In genomic region chr2:20365249-20365817, GRCh38 we compare ENCODE assay signal across 9 cellular contexts. TPM values are rescaled to one million over a fixed set of nuclear protein-coding genes. Genes with fewer than 3 reads are reported as not detected.
DNase-seq lines count a peak whose midpoint lies in the region; ATAC-seq lines count a peak whose summit lies in the region.
"Had no signal": no experiment of that assay in that cellular context is flagged by ENCODE, and none has a peak within 500 bp of the region (broad histone marks: within the 10 kb centered on the region; RNA-seq: fewer than 3 reads in every experiment).

No MANE protein-coding gene starts in this region.

- H3K27ac Mint-ChIP-seq in activated T-helper 1 cell treated with anti-CD3 and anti-CD28 coated beads, Interleukin-12 subunit alpha, Interleukin-12 subunit beta, Interleukin-2, Interleukin-4 antibody, amounts not matched to agents 30 ng/mL and 10 ng/mL and 1 ng/mL, durations not matched to agents 14 hours and 24 hours and 36 hours, result peak overlapping the region; percentile 77
- H3K27ac Mint-ChIP-seq: nephron had no signal

- H3K36me3 Mint-ChIP-seq in activated T-helper 1 cell treated with anti-CD3 and anti-CD28 coated beads, Interleukin-12 subunit alpha, Interleukin-12 subunit beta, Interleukin-2, Interleukin-4 antibody, amounts not matched to agents 30 ng/mL and 10 ng/mL and 1 ng/mL, durations not matched to agents 14 hours and 24 hours and 36 hours (ENCODE audit: low read depth), result peaks cover 17% of the 10 kb centered on the region

- intact Hi-C loops in activated T-helper 1 cell treated with anti-CD3 and anti-CD28 coated beads, Interleukin-12 subunit alpha, Interleukin-12 subunit beta, Interleukin-2, Interleukin-4 antibody, amounts not matched to agents 30 ng/mL and 10 ng/mL and 1 ng/mL, durations not matched to agents 14 hours and 24 hours and 36 hours (cut with micrococcal nuclease), result loop anchor here (1.0 to 10.0 kb wide), 9 partner anchors 14 to 1018 kb away; partner anchors contain the start of genes HS1BP3, RHOB and TTC32
- intact Hi-C loops in left ventricle myocardium superior (cut with micrococcal nuclease), result no loop called here

- H3K9me3 Mint-ChIP-seq in activated T-helper 1 cell treated with anti-CD3 and anti-CD28 coated beads, Interleukin-12 subunit alpha, Interleukin-12 subunit beta, Interleukin-2, Interleukin-4 antibody, amounts not matched to agents 30 ng/mL and 10 ng/mL and 1 ng/mL, durations not matched to agents 14 hours and 24 hours and 36 hours, result peaks cover 31% of the 10 kb centered on the region

- ATAC-seq in GM19328 (IDR thresholded peaks at IDR 0.05; ENCODE audit: unreplicated experiment), result peak; percentile 78
- ATAC-seq in HG03159 (IDR thresholded peaks at IDR 0.05; ENCODE audit: unreplicated experiment), result peak; percentile 87
- ATAC-seq in stimulated activated naive CD8-positive, alpha-beta T cell treated with anti-CD3 and anti-CD28 coated beads, Interleukin-15, Interleukin-2, amounts not matched to agents 100 U/mL and 50 U/mL, for 24 hours, result peak; percentile 87
- no peak for ATAC-seq in left ventricle myocardium superior

- peaks cover 37% of the 10 kb centered on the region for H3K4me1 Mint-ChIP-seq in activated T-helper 1 cell treated with anti-CD3 and anti-CD28 coated beads, Interleukin-12 subunit alpha, Interleukin-12 subunit beta, Interleukin-2, Interleukin-4 antibody, amounts not matched to agents 30 ng/mL and 10 ng/mL and 1 ng/mL, durations not matched to agents 14 hours and 24 hours and 36 hours (ENCODE audit: low read depth)
- H3K4me1 Mint-ChIP-seq: nephron had no signal

- no peaks in the 10 kb centered on the region for H3K27me3 Mint-ChIP-seq in activated T-helper 1 cell treated with anti-CD3 and anti-CD28 coated beads, Interleukin-12 subunit alpha, Interleukin-12 subunit beta, Interleukin-2, Interleukin-4 antibody, amounts not matched to agents 30 ng/mL and 10 ng/mL and 1 ng/mL, durations not matched to agents 14 hours and 24 hours and 36 hours (ENCODE audit: insufficient read depth)

- peak overlapping the region; percentile 2 for H3K4me3 Mint-ChIP-seq in activated T-helper 1 cell treated with anti-CD3 and anti-CD28 coated beads, Interleukin-12 subunit alpha, Interleukin-12 subunit beta, Interleukin-2, Interleukin-4 antibody, amounts not matched to agents 30 ng/mL and 10 ng/mL and 1 ng/mL, durations not matched to agents 14 hours and 24 hours and 36 hours
- H3K4me3 Mint-ChIP-seq: nephron had no signal

- DNase-seq in AG08395 (ENCODE audit: low spot score) (peak; percentile 83), SK-N-DZ (ENCODE audit: low spot score) (no peak), NCI-H446 (lab: John Stamatoyannopoulos, UW) (no peak), left ventricle myocardium superior (no peak)
- peak; percentile 67 for DNase-seq in activated T-helper 1 cell treated with anti-CD3 and anti-CD28 coated beads, Interleukin-12 subunit alpha, Interleukin-12 subunit beta, Interleukin-2, Interleukin-4 antibody, amounts not matched to agents 30 ng/mL and 10 ng/mL and 1 ng/mL, durations not matched to agents 14 hours and 24 hours and 36 hours (ENCODE audit: low spot score)
- peak; percentile 29 for DNase-seq in stimulated activated naive CD8-positive, alpha-beta T cell treated with anti-CD3 and anti-CD28 coated beads, Interleukin-15, Interleukin-2, amounts not matched to agents 100 U/mL and 50 U/mL, for 24 hours

RNA-seq across cellular contexts. Expression of gene PUM2, which starts 14.7 kb away (rescaled TPM):
- total RNA-seq in activated T-helper 1 cell treated with anti-CD3 and anti-CD28 coated beads, Interleukin-12 subunit alpha, Interleukin-12 subunit beta, Interleukin-2, Interleukin-4 antibody, amounts not matched to agents 30 ng/mL and 10 ng/mL and 1 ng/mL, durations not matched to agents 14 hours and 24 hours and 36 hours, result 125 and 131 TPM in 2 replicates
- polyA plus RNA-seq in SK-N-DZ (2014; cell fraction: cytosol; rRNA removed), result 20.8 and 31.6 TPM in 2 replicates
- 16.8 and 32.0 TPM in 2 replicates for polyA plus RNA-seq in SK-N-DZ (2014; cell fraction: nucleus; rRNA removed)
- 80.6 TPM for total RNA-seq in left ventricle myocardium superior

Comparison
In these comparisons a context has a peak if more than half of its experiments do, and no peak if none do; other contexts are left out.
1. DNase-seq: peak in AG08395 (single experiment), activated T-helper 1 cell treated with anti-CD3 and anti-CD28 coated beads, Interleukin-12 subunit alpha, Interleukin-12 subunit beta, Interleukin-2, Interleukin-4 antibody, amounts not matched to agents 30 ng/mL and 10 ng/mL and 1 ng/mL, durations not matched to agents 14 hours and 24 hours and 36 hours (single experiment) and stimulated activated naive CD8-positive, alpha-beta T cell treated with anti-CD3 and anti-CD28 coated beads, Interleukin-15, Interleukin-2, amounts not matched to agents 100 U/mL and 50 U/mL, for 24 hours (single experiment); none in SK-N-DZ (single experiment), NCI-H446 (0 of 2) and left ventricle myocardium superior (single experiment).